In genomic region chr19:1859319-1859718, GRCh38 we compare ENCODE assay signal across 6 cellular contexts. TPM values are rescaled to one million over a fixed set of nuclear protein-coding genes. Genes with fewer than 3 reads are reported as not detected.
A peak's percentile ranks its signal among the peaks of the same experiment; 100 is the strongest.
DNase-seq lines count a peak whose midpoint lies in the region; ATAC-seq and TF ChIP-seq lines count a peak whose summit lies in the region.

No MANE protein-coding gene starts in this region.

- no peak for TF ChIP-seq POLR2A in prostate gland (IDR thresholded peaks at IDR 0.05)

- H3K27ac ChIP-seq in cingulate gyrus (ENCODE audit: low read depth, low read length) (peak overlapping the region; percentile 29), prostate gland (no peak overlapping the region)

- WGBS in prostate gland, result 65% methylated on average over 14 of the region's 14 CpGs

- POLR2A ChIA-PET in activated CD4-positive, alpha-beta T cell treated with anti-CD3 and anti-CD28 coated beads for 36 hours (lab: Charles Lee), result no interaction called here

- no peak for DNase-seq in activated CD4-positive, alpha-beta T cell treated with anti-CD3 and anti-CD28 coated beads for 36 hours
- DNase-seq in activated CD4-positive, alpha-beta T cell treated with anti-CD3 and anti-CD28 coated beads for 4 hours, result no peak
- DNase-seq in stimulated activated effector memory CD8-positive, alpha-beta T cell treated with anti-CD3 and anti-CD28 coated beads, Interleukin-12 subunit alpha, Interleukin-12 subunit beta, amount 100 ng/mL, for 72 hours (ENCODE audit: low spot score in 2 of 2), result no peak
- no peak for DNase-seq in prostate gland (ENCODE audit: low spot score)

- peak overlapping the region; percentile 8 for H3K4me3 Mint-ChIP-seq in activated CD4-positive, alpha-beta T cell treated with anti-CD3 and anti-CD28 coated beads for 36 hours
- H3K4me3 Mint-ChIP-seq in stimulated activated effector memory CD8-positive, alpha-beta T cell treated with anti-CD3 and anti-CD28 coated beads, Interleukin-12 subunit alpha, Interleukin-12 subunit beta, amount 100 ng/mL, for 72 hours, result peak overlapping the region; percentile 93

- H3K9me3 Mint-ChIP-seq in activated CD4-positive, alpha-beta T cell treated with anti-CD3 and anti-CD28 coated beads for 36 hours (ENCODE audit: low read depth), result no peaks in the 10 kb centered on the region
- H3K9me3 Mint-ChIP-seq in stimulated activated effector memory CD8-positive, alpha-beta T cell treated with anti-CD3 and anti-CD28 coated beads, Interleukin-12 subunit alpha, Interleukin-12 subunit beta, amount 100 ng/mL, for 72 hours, result no peaks in the 10 kb centered on the region

- no peaks in the 10 kb centered on the region for H3K9me3 ChIP-seq in prostate gland

- no peak overlapping the region for H3K4me3 ChIP-seq in prostate gland

- no peak for TF ChIP-seq CTCF in prostate gland (IDR thresholded peaks at IDR 0.05)

- H3K27me3 ChIP-seq in prostate gland (replicated peaks; ENCODE audit: insufficient read depth), result no peaks in the 10 kb centered on the region

- peaks cover 57% of the 10 kb centered on the region for H3K4me1 Mint-ChIP-seq in activated CD4-positive, alpha-beta T cell treated with anti-CD3 and anti-CD28 coated beads for 36 hours
- H3K4me1 Mint-ChIP-seq in stimulated activated effector memory CD8-positive, alpha-beta T cell treated with anti-CD3 and anti-CD28 coated beads, Interleukin-12 subunit alpha, Interleukin-12 subunit beta, amount 100 ng/mL, for 72 hours, result peaks cover 59% of the 10 kb centered on the region

- CTCF ChIA-PET in activated CD4-positive, alpha-beta T cell treated with anti-CD3 and anti-CD28 coated beads for 36 hours (lab: Charles Lee), result no interaction called here

- no peak overlapping the region for H3K27ac Mint-ChIP-seq in activated CD4-positive, alpha-beta T cell treated with anti-CD3 and anti-CD28 coated beads for 36 hours
- H3K27ac Mint-ChIP-seq in stimulated activated effector memory CD8-positive, alpha-beta T cell treated with anti-CD3 and anti-CD28 coated beads, Interleukin-12 subunit alpha, Interleukin-12 subunit beta, amount 100 ng/mL, for 72 hours, result peak overlapping the region; percentile 88

- no peaks in the 10 kb centered on the region for H3K36me3 ChIP-seq in prostate gland

- intact Hi-C loops in activated CD4-positive, alpha-beta T cell treated with anti-CD3 and anti-CD28 coated beads for 36 hours (cut with DNase I, micrococcal nuclease), result loop anchor here in 1 of 2 experiments (10.0 kb wide), 1 partner anchor 795 kb away; the partner anchor contains the start of gene ARHGAP45
- intact Hi-C loops in prostate gland (cut with DNase I), result no loop called here

- no peaks in the 10 kb centered on the region for H3K36me3 Mint-ChIP-seq in activated CD4-positive, alpha-beta T cell treated with anti-CD3 and anti-CD28 coated beads for 36 hours (ENCODE audit: low read depth)
- peaks cover 17% of the 10 kb centered on the region for H3K36me3 Mint-ChIP-seq in stimulated activated effector memory CD8-positive, alpha-beta T cell treated with anti-CD3 and anti-CD28 coated beads, Interleukin-12 subunit alpha, Interleukin-12 subunit beta, amount 100 ng/mL, for 72 hours

- ATAC-seq in activated CD4-positive, alpha-beta T cell treated with anti-CD3 and anti-CD28 coated beads for 36 hours, result no peak
- no peak for ATAC-seq in stimulated activated effector memory CD8-positive, alpha-beta T cell treated with anti-CD3 and anti-CD28 coated beads, Interleukin-12 subunit alpha, Interleukin-12 subunit beta, amount 100 ng/mL, for 72 hours
- ATAC-seq in GM19455 (IDR thresholded peaks at IDR 0.05; ENCODE audit: unreplicated experiment), result no peak

- H3K27me3 Mint-ChIP-seq in activated CD4-positive, alpha-beta T cell treated with anti-CD3 and anti-CD28 coated beads for 36 hours, result no peaks in the 10 kb centered on the region

- peaks cover 18% of the 10 kb centered on the region for H3K4me1 ChIP-seq in prostate gland (replicated peaks)

RNA-seq across cellular contexts. Expression of gene KLF16, which starts 4.1 kb away (rescaled TPM):
- total RNA-seq in activated CD4-positive, alpha-beta T cell treated with anti-CD3 and anti-CD28 coated beads for 36 hours, result 10 to 100 TPM; 22.5 to 28.8 TPM
- 10 to 100 TPM in 1 of 2 donors, 1 to 10 TPM in 1; 8.4 to 22.8 TPM for total RNA-seq in prostate gland

RNA-seq across cellular contexts. Expression of gene REXO1, which starts 11.0 kb away (rescaled TPM):
- total RNA-seq in activated CD4-positive, alpha-beta T cell treated with anti-CD3 and anti-CD28 coated beads for 36 hours, result 10 to 100 TPM; 39.3 to 49.8 TPM
- 10 to 100 TPM; 29.8 to 59.1 TPM for total RNA-seq in prostate gland

RNA-seq across cellular contexts. Expression of gene ABHD17A, which starts 26.0 kb away (rescaled TPM):
- 10 to 100 TPM; 84.5 to 88.5 TPM for total RNA-seq in activated CD4-positive, alpha-beta T cell treated with anti-CD3 and anti-CD28 coated beads for 36 hours
- 100 to 1,000 TPM; 131 to 146 TPM for total RNA-seq in prostate gland

RNA-seq across cellular contexts. Expression of gene ADAT3, which starts 45.9 kb away (rescaled TPM):
- 1 to 10 TPM; 5.6 to 6.1 TPM for total RNA-seq in activated CD4-positive, alpha-beta T cell treated with anti-CD3 and anti-CD28 coated beads for 36 hours
- 10 to 100 TPM; 17.3 to 25.1 TPM for total RNA-seq in prostate gland

RNA-seq across cellular contexts. Expression of gene SCAMP4, which starts 45.9 kb away (rescaled TPM):
- 10 to 100 TPM; 20.5 to 25.6 TPM for total RNA-seq in activated CD4-positive, alpha-beta T cell treated with anti-CD3 and anti-CD28 coated beads for 36 hours
- 100 to 1,000 TPM; 161 to 248 TPM for total RNA-seq in prostate gland
